ENCODE assay signal across 13 cellular contexts in genomic region chr15:99019558-99020540, GRCh38. TPM values are rescaled to one million over a fixed set of nuclear protein-coding genes. Genes with fewer than 3 reads are reported as not detected.
DNase-seq lines count a peak whose midpoint lies in the region; ATAC-seq and TF ChIP-seq lines count a peak whose summit lies in the region.
"Had no signal": no experiment of that assay in that cellular context is flagged by ENCODE, and none has a peak within 500 bp of the region (broad histone marks: within the 10 kb centered on the region; RNA-seq: fewer than 3 reads in every experiment).

No MANE protein-coding gene starts in this region.

- intact Hi-C loops in CD14-positive monocyte (cut with micrococcal nuclease) = no loop called here

- H3K27me3 Mint-ChIP-seq in neural crest cell (ENCODE audit: low read depth) (peaks cover 28% of the 10 kb centered on the region), CD14-positive monocyte (ENCODE audit: low read depth in 3 of 3) (peaks cover 23 to 36% (median 24%) of the 10 kb centered on the region in 3 donors)
- peaks cover 9 to 28% of the 10 kb centered on the region in 2 donors for H3K27me3 Mint-ChIP-seq in natural killer cell treated with Interleukin-12 subunit alpha and Interleukin-12 subunit beta and Interleukin-15 and Interleukin-18, amount 100 ng/mL, for 72 hours

- ATAC-seq in natural killer cell treated with Interleukin-12 subunit alpha and Interleukin-12 subunit beta and Interleukin-15 and Interleukin-18, amount 100 ng/mL, for 72 hours = no peak
- no peak for ATAC-seq in HG03175 (IDR thresholded peaks at IDR 0.05; ENCODE audit: unreplicated experiment)
- ATAC-seq: sciatic nerve had no signal

- H3K4me1 Mint-ChIP-seq in neural crest cell = peaks cover 18% of the 10 kb centered on the region
- H3K4me1 Mint-ChIP-seq in natural killer cell treated with Interleukin-12 subunit alpha and Interleukin-12 subunit beta and Interleukin-15 and Interleukin-18, amount 100 ng/mL, for 72 hours (ENCODE audit: low read depth in 2 of 2) = no peaks in the 10 kb centered on the region
- H3K4me1 Mint-ChIP-seq in CD14-positive monocyte = peaks cover 37% of the 10 kb centered on the region

- H3K9me3 Mint-ChIP-seq in neural crest cell (peaks cover 5% of the 10 kb centered on the region), CD14-positive monocyte (peaks cover 0 to 3% (median 0%) of the 10 kb centered on the region in 7 donors)
- no peaks in the 10 kb centered on the region for H3K9me3 Mint-ChIP-seq in natural killer cell treated with Interleukin-12 subunit alpha and Interleukin-12 subunit beta and Interleukin-15 and Interleukin-18, amount 100 ng/mL, for 72 hours

- H3K36me3 Mint-ChIP-seq in neural crest cell (ENCODE audit: low read depth) (no peaks in the 10 kb centered on the region), CD14-positive monocyte (peaks cover 2 to 3% of the 10 kb centered on the region in 2 donors)
- no peaks in the 10 kb centered on the region for H3K36me3 Mint-ChIP-seq in natural killer cell treated with Interleukin-12 subunit alpha and Interleukin-12 subunit beta and Interleukin-15 and Interleukin-18, amount 100 ng/mL, for 72 hours

- no peak for TF ChIP-seq CTCF in neural crest cell (conservative IDR thresholded peaks at IDR 0.05)
- no peak for TF ChIP-seq CTCF in CD14-positive monocyte (IDR thresholded peaks at IDR 0.05)

- peak; percentile 81 for DNase-seq in EL
- DNase-seq in epithelial cell of prostate (ENCODE audit: low read depth, low spot score) = no peak
- no peak for DNase-seq in neural crest cell (ENCODE audit: low read depth, low spot score)
- DNase-seq in natural killer cell treated with Interleukin-12 subunit alpha and Interleukin-12 subunit beta and Interleukin-15 and Interleukin-18, amount 100 ng/mL, for 72 hours (ENCODE audit: low spot score) = no peak
- no peak for DNase-seq in CD14-positive monocyte (ENCODE audit: low spot score)
- DNase-seq in cortex of kidney (lab: John Stamatoyannopoulos, UW) = no peak
- DNase-seq: activated T-cell treated with anti-CD3 and anti-CD28 coated beads, Interleukin-2, amount 50 U/mL, for 48 hours; DMS 273 treated with DMSO at 0.1 percent for 48 hours; NCI-H2029 had no signal

- H3K27ac ChIP-seq in epithelial cell of prostate = peak overlapping the region; percentile 56

- no peak overlapping the region for H3K4me3 Mint-ChIP-seq in neural crest cell
- H3K4me3 Mint-ChIP-seq in natural killer cell treated with Interleukin-12 subunit alpha and Interleukin-12 subunit beta and Interleukin-15 and Interleukin-18, amount 100 ng/mL, for 72 hours = no peak overlapping the region
- no peak overlapping the region for H3K4me3 Mint-ChIP-seq in CD14-positive monocyte

- peak overlapping the region; percentile 64 for H3K27ac Mint-ChIP-seq in neural crest cell (ENCODE audit: unreplicated experiment)
- H3K27ac Mint-ChIP-seq in natural killer cell treated with Interleukin-12 subunit alpha and Interleukin-12 subunit beta and Interleukin-15 and Interleukin-18, amount 100 ng/mL, for 72 hours = no peak overlapping the region
- H3K27ac Mint-ChIP-seq in CD14-positive monocyte = no peak overlapping the region

TF ChIP-seq in PFSK-1, 5 proteins besides CTCF, POLR2A, EP300 and RAD21:
- no peak for TF ChIP-seq POLR2AphosphoS5 (IDR thresholded peaks at IDR 0.05; ENCODE audit: low read depth, low read length)
- TF ChIP-seq TAF1 (IDR thresholded peaks at IDR 0.05; ENCODE audit: borderline replicate concordance, insufficient read depth, low read length) = 0 out of 2 replicates have a peak, but pooled peaks have one; percentile 33
- TF ChIP-seq, protein P1, sequence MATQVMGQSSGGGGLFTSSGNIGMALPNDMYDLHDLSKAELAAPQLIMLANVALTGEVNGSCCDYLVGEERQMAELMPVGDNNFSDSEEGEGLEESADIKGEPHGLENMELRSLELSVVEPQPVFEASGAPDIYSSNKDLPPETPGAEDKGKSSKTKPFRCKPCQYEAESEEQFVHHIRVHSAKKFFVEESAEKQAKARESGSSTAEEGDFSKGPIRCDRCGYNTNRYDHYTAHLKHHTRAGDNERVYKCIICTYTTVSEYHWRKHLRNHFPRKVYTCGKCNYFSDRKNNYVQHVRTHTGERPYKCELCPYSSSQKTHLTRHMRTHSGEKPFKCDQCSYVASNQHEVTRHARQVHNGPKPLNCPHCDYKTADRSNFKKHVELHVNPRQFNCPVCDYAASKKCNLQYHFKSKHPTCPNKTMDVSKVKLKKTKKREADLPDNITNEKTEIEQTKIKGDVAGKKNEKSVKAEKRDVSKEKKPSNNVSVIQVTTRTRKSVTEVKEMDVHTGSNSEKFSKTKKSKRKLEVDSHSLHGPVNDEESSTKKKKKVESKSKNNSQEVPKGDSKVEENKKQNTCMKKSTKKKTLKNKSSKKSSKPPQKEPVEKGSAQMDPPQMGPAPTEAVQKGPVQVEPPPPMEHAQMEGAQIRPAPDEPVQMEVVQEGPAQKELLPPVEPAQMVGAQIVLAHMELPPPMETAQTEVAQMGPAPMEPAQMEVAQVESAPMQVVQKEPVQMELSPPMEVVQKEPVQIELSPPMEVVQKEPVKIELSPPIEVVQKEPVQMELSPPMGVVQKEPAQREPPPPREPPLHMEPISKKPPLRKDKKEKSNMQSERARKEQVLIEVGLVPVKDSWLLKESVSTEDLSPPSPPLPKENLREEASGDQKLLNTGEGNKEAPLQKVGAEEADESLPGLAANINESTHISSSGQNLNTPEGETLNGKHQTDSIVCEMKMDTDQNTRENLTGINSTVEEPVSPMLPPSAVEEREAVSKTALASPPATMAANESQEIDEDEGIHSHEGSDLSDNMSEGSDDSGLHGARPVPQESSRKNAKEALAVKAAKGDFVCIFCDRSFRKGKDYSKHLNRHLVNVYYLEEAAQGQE (IDR thresholded peaks at IDR 0.05; ENCODE audit: insufficient read depth in 1 of 2, low read depth in 2 of 2, low read length in 2 of 2) = peak in 1 of 2 experiments; percentile 76; a peak in 1 of 4 replicates

RNA-seq across cellular contexts. Expression of gene PGPEP1L, which starts 12.3 kb away (rescaled TPM):
- not detected for polyA plus RNA-seq in PFSK-1 (2012; ENCODE audit: insufficient read length, low read depth)
- not detected in 2 replicates for total RNA-seq in neural crest cell
- not detected for total RNA-seq in natural killer cell treated with Interleukin-12 subunit alpha and Interleukin-12 subunit beta and Interleukin-15 and Interleukin-18, amount 100 ng/mL, for 72 hours
- polyA plus RNA-seq in CD14-positive monocyte = not detected
- total RNA-seq: HT-29, sciatic nerve had no signal
